Comparison of ENCODE assay signal across 8 cellular contexts in genomic region chr11:117230981-117231636, GRCh38. TPM values are rescaled to one million over a fixed set of nuclear protein-coding genes. Genes with fewer than 3 reads are reported as not detected.
A peak's percentile ranks its signal among the peaks of the same experiment; 100 is the strongest.
DNase-seq lines count a peak whose midpoint lies in the region; ATAC-seq and TF ChIP-seq lines count a peak whose summit lies in the region.

No MANE protein-coding gene starts in this region.

- H3K36me3 ChIP-seq in ascending aorta (peaks cover 25 to 35% of the 10 kb centered on the region in 2 donors), liver (ENCODE audit: control insufficient read depth in 4 of 4, insufficient read depth in 3 of 4, low read depth in 1 of 4, low read length in 3 of 4) (peaks cover 11 to 22% (median 14%) of the 10 kb centered on the region in 4 donors), thymus (ENCODE audit: control insufficient read depth, insufficient read depth) (peaks cover 31% of the 10 kb centered on the region)

- no peaks in the 10 kb centered on the region for H3K27me3 ChIP-seq in ascending aorta
- no peaks in the 10 kb centered on the region for H3K27me3 ChIP-seq in liver (ENCODE audit: control insufficient read depth in 4 of 4, insufficient read depth in 4 of 4, low read length in 3 of 4)
- no peaks in the 10 kb centered on the region for H3K27me3 ChIP-seq in thymus (ENCODE audit: control insufficient read depth, insufficient read depth)

- peak overlapping the region; percentile 76 to 81 for H3K9ac ChIP-seq in liver (ENCODE audit: low read depth in 1 of 2, low read length in 2 of 2)

- H3K4me1 Mint-ChIP-seq in activated CD4-positive, alpha-beta T cell treated with anti-CD3 and anti-CD28 coated beads, Interleukin-2, amount 10 ng/mL, durations not matched to agents 24 days and 14 days, result peaks cover 45% of the 10 kb centered on the region

- intact Hi-C loops in activated CD4-positive, alpha-beta T cell treated with anti-CD3 and anti-CD28 coated beads, Interleukin-2, amount 10 ng/mL, durations not matched to agents 24 days and 14 days (cut with micrococcal nuclease), result loop anchor here (1.0 to 5.0 kb wide), 6 partner anchors 53 to 586 kb away; partner anchors contain the start of genes CEP164, SIDT2 and ZPR1
- intact Hi-C loops in ascending aorta (cut with DNase I), result loop anchor here (5.0 kb wide), 1 partner anchor 134 kb away; the partner anchor contains the start of gene SIK3

- peaks cover 43% of the 10 kb centered on the region for H3K36me3 Mint-ChIP-seq in activated CD4-positive, alpha-beta T cell treated with anti-CD3 and anti-CD28 coated beads, Interleukin-2, amount 10 ng/mL, durations not matched to agents 24 days and 14 days (ENCODE audit: low read depth)

- H3K9me3 ChIP-seq in ascending aorta (no peaks in the 10 kb centered on the region), liver (ENCODE audit: control insufficient read depth in 4 of 4, low read length in 3 of 4) (no peaks in the 10 kb centered on the region), thymus (ENCODE audit: control insufficient read depth) (no peaks in the 10 kb centered on the region)

- TF ChIP-seq CTCF in ascending aorta (IDR thresholded peaks at IDR 0.05) (no peak), liver (IDR thresholded peaks at IDR 0.05; ENCODE audit: low read depth, low read length, missing input control) (no peak), omental fat pad (IDR thresholded peaks at IDR 0.05) (no peak)

- TF ChIP-seq RAD21 in liver (IDR thresholded peaks at IDR 0.05), result no peak

- peak overlapping the region; percentile 94 to 95 for H3K27ac ChIP-seq in ascending aorta
- H3K27ac ChIP-seq in liver (ENCODE audit: low read depth in 1 of 2, low read length in 2 of 2), result peak overlapping the region; percentile 58 to 93
- peak overlapping the region; percentile 86 for H3K27ac ChIP-seq in thymus (ENCODE audit: low read depth)

- peaks cover 11 to 20% of the 10 kb centered on the region in 2 donors for H3K4me1 ChIP-seq in ascending aorta
- H3K4me1 ChIP-seq in liver (ENCODE audit: control insufficient read depth in 4 of 4, insufficient read depth in 4 of 4, low read length in 3 of 4), result peaks cover 3 to 26% (median 20%) of the 10 kb centered on the region in 4 donors
- peaks cover 18% of the 10 kb centered on the region for H3K4me1 ChIP-seq in thymus (ENCODE audit: control insufficient read depth, insufficient read depth, low read length)

- ATAC-seq in GM21381 (IDR thresholded peaks at IDR 0.05; ENCODE audit: unreplicated experiment), result no peak
- no peak for ATAC-seq in omental fat pad (ENCODE audit: low FRiP score)

- H3K4me3 ChIP-seq in ascending aorta (peak overlapping the region; percentile 85 to 89), liver (ENCODE audit: low read depth in 1 of 3, low read length in 3 of 3) (peak overlapping the region; percentile 83 to 98 (median 94)), thymus (ENCODE audit: low read length) (peak overlapping the region; percentile 85)

- WGBS in liver, result 19% methylated on average over 4 of the region's 4 CpGs
- WGBS in thymus, result 59% methylated on average over 4 of the region's 4 CpGs

- peak overlapping the region; percentile 98 for H3K27ac Mint-ChIP-seq in activated CD4-positive, alpha-beta T cell treated with anti-CD3 and anti-CD28 coated beads, Interleukin-2, amount 10 ng/mL, durations not matched to agents 24 days and 14 days

- no peaks in the 10 kb centered on the region for H3K27me3 Mint-ChIP-seq in activated CD4-positive, alpha-beta T cell treated with anti-CD3 and anti-CD28 coated beads, Interleukin-2, amount 10 ng/mL, durations not matched to agents 24 days and 14 days

- H3K4me3 Mint-ChIP-seq in activated CD4-positive, alpha-beta T cell treated with anti-CD3 and anti-CD28 coated beads, Interleukin-2, amount 10 ng/mL, durations not matched to agents 24 days and 14 days, result peak overlapping the region; percentile 93

- DNase-seq in activated CD4-positive, alpha-beta T cell treated with anti-CD3 and anti-CD28 coated beads, Interleukin-2, amount 10 ng/mL, durations not matched to agents 24 days and 14 days, result peak; percentile 66
- no peak for DNase-seq in activated CD4-positive, alpha-beta T cell treated with anti-CD3 and anti-CD28 coated beads for 48 hours
- DNase-seq in ascending aorta (ENCODE audit: low spot score in 2 of 2) (no peak), HCEC 1CT (no peak), omental fat pad (ENCODE audit: low spot score) (no peak)

- no peaks in the 10 kb centered on the region for H3K9me3 Mint-ChIP-seq in activated CD4-positive, alpha-beta T cell treated with anti-CD3 and anti-CD28 coated beads, Interleukin-2, amount 10 ng/mL, durations not matched to agents 24 days and 14 days

TF ChIP-seq in liver, 16 proteins besides CTCF, POLR2A, EP300 and RAD21 (continues in another document):
- no peak for TF ChIP-seq EGR1 (IDR thresholded peaks at IDR 0.05; ENCODE audit: low read depth in 2 of 2)
- no peak for TF ChIP-seq JUND (IDR thresholded peaks at IDR 0.05)
- TF ChIP-seq HNF4G (IDR thresholded peaks at IDR 0.05), result no peak
- TF ChIP-seq RXRA (IDR thresholded peaks at IDR 0.05), result no peak
- no peak for TF ChIP-seq SP1 (IDR thresholded peaks at IDR 0.05)
- no peak for TF ChIP-seq FOXA1 (IDR thresholded peaks at IDR 0.05)
- TF ChIP-seq YY1 (IDR thresholded peaks at IDR 0.05), result no peak
- TF ChIP-seq TAF1 (conservative IDR thresholded peaks at IDR 0.05), result no peak
- no peak for TF ChIP-seq ATF3 (IDR thresholded peaks at IDR 0.05)
- TF ChIP-seq NR2F2 (IDR thresholded peaks at IDR 0.05), result no peak
- no peak for TF ChIP-seq ZBTB33 (IDR thresholded peaks at IDR 0.05)

RNA-seq across cellular contexts. Expression of gene PCSK7, which starts 0.8 kb away (rescaled TPM):
- 160 and 165 TPM in 2 replicates for total RNA-seq in activated CD4-positive, alpha-beta T cell treated with anti-CD3 and anti-CD28 coated beads, Interleukin-2, amount 10 ng/mL, durations not matched to agents 24 days and 14 days
- 112 TPM for total RNA-seq in ascending aorta
- 10 to 100 TPM; 19.7 to 32.3 TPM for total RNA-seq in liver
- polyA plus RNA-seq in liver, result 10 to 100 TPM in 1 of 2 donors, 1 to 10 TPM in 1; 7.3 to 12.7 TPM
- 57.8 TPM for polyA plus RNA-seq in thymus
- 10 to 100 TPM; 39.8 to 78.1 (median 50.0) TPM for total RNA-seq in omental fat pad

RNA-seq across cellular contexts. Expression of gene RNF214, which starts 1.4 kb away (rescaled TPM):
- total RNA-seq in activated CD4-positive, alpha-beta T cell treated with anti-CD3 and anti-CD28 coated beads, Interleukin-2, amount 10 ng/mL, durations not matched to agents 24 days and 14 days, result 22.0 and 23.2 TPM in 2 replicates
- total RNA-seq in ascending aorta (0.53 TPM), liver (1 to 10 TPM; 6.0 to 6.1 TPM), omental fat pad (10 to 100 TPM in 2 of 4 donors, 1 to 10 TPM in 2; 7.7 to 12.1 (median 9.8) TPM)
- polyA plus RNA-seq in liver (1 to 10 TPM; 4.6 to 6.2 TPM), thymus (12.0 TPM)

RNA-seq across cellular contexts. Expression of gene TAGLN, which starts 31.9 kb away (rescaled TPM):
- 2.7 and 3.8 TPM in 2 replicates for total RNA-seq in activated CD4-positive, alpha-beta T cell treated with anti-CD3 and anti-CD28 coated beads, Interleukin-2, amount 10 ng/mL, durations not matched to agents 24 days and 14 days
- total RNA-seq in ascending aorta (6,542 TPM), liver (100 to 1,000 TPM in 1 of 2 donors, 1 to 10 TPM in 1; 7.4 to 168 TPM), omental fat pad (1,000 to 10,000 TPM in 1 of 4 donors, 100 to 1,000 TPM in 3; 731 to 1,161 (median 827) TPM)
- polyA plus RNA-seq in liver (100 to 1,000 TPM in 1 of 2 donors, 10 to 100 TPM in 1; 24.6 to 309 TPM), thymus (906 TPM)

RNA-seq across cellular contexts. Expression of gene SIDT2, which starts 52.6 kb away (rescaled TPM):
- 23.9 and 29.1 TPM in 2 replicates for total RNA-seq in activated CD4-positive, alpha-beta T cell treated with anti-CD3 and anti-CD28 coated beads, Interleukin-2, amount 10 ng/mL, durations not matched to agents 24 days and 14 days
- 45.4 TPM for total RNA-seq in ascending aorta
- total RNA-seq in liver, result 10 to 100 TPM; 21.7 to 42.9 TPM
- polyA plus RNA-seq in liver, result 10 to 100 TPM; 11.2 to 23.1 TPM
- polyA plus RNA-seq in thymus, result 22.5 TPM
- 100 to 1,000 TPM in 1 of 4 donors, 10 to 100 TPM in 3; 63.4 to 101 (median 81.1) TPM for total RNA-seq in omental fat pad

Comparison
In these comparisons a context has a peak if more than half of its experiments do, and no peak if none do; other contexts are left out.
1. RNA of gene TAGLN, which starts 31.9 kb away (total RNA-seq): 6,542 TPM in ascending aorta (single experiment) and 731 to 1,161 TPM in omental fat pad; 7.4 to 168 TPM in liver and 2.7 to 3.8 TPM in activated CD4-positive, alpha-beta T cell treated with anti-CD3 and anti-CD28 coated beads, Interleukin-2, amount 10 ng/mL, durations not matched to agents 24 days and 14 days; every median in the first group is over 4 times any median in the second.
2. Peak in every context shown above with its lines, with median percentiles within 50 percentile points of each other: H3K27ac ChIP-seq and H3K4me3 ChIP-seq.